Comparison of ENCODE assay signal across 8 cellular contexts in genomic region chr6:8131265-8131897, GRCh38. TPM values are rescaled to one million over a fixed set of nuclear protein-coding genes. Genes with fewer than 3 reads are reported as not detected.
DNase-seq lines count a peak whose midpoint lies in the region; ATAC-seq and TF ChIP-seq lines count a peak whose summit lies in the region.

No MANE protein-coding gene starts in this region.

- TF ChIP-seq CTCF in prostate gland (IDR thresholded peaks at IDR 0.05) = peak in 3 of 4 experiments; percentile 38 to 51 (median 46)

- TF ChIP-seq POLR2A in prostate gland (IDR thresholded peaks at IDR 0.05) = no peak

- intact Hi-C loops in prostate gland (cut with DNase I) = no loop called here

- H3K4me1 Mint-ChIP-seq in CD4-positive, CD25-positive, alpha-beta regulatory T cell = peaks cover 0 to 2% (median 0%) of the 10 kb centered on the region in 4 donors
- peaks cover 2% of the 10 kb centered on the region for H3K4me1 Mint-ChIP-seq in activated T-cell treated with anti-CD3 and anti-CD28 coated beads, Interleukin-2, amount 50 U/mL, for 4 hours (ENCODE audit: low read depth)

- H3K9me3 Mint-ChIP-seq in CD4-positive, CD25-positive, alpha-beta regulatory T cell = peaks cover 0 to 2% (median 0%) of the 10 kb centered on the region in 7 donors
- H3K9me3 Mint-ChIP-seq in activated T-cell treated with anti-CD3 and anti-CD28 coated beads, Interleukin-2, amount 50 U/mL, for 4 hours = no peaks in the 10 kb centered on the region

- H3K27me3 Mint-ChIP-seq in CD4-positive, CD25-positive, alpha-beta regulatory T cell = peaks cover 29% of the 10 kb centered on the region
- peaks cover 34% of the 10 kb centered on the region for H3K27me3 Mint-ChIP-seq in activated T-cell treated with anti-CD3 and anti-CD28 coated beads, Interleukin-2, amount 50 U/mL, for 4 hours (ENCODE audit: low read depth)

- ATAC-seq in CD4-positive, CD25-positive, alpha-beta regulatory T cell (ENCODE audit: low read depth in 2 of 2) = no peak
- peak; percentile 72 for ATAC-seq in GM19043 (IDR thresholded peaks at IDR 0.05; ENCODE audit: low read depth, unreplicated experiment)
- peak; percentile 59 for ATAC-seq in HG03575 (IDR thresholded peaks at IDR 0.05; ENCODE audit: extremely low read depth, insufficient number of reproducible peaks, low FRiP score, unreplicated experiment)
- ATAC-seq in activated T-cell treated with anti-CD3 and anti-CD28 coated beads, Interleukin-2, amount 50 U/mL, for 4 hours = peak; percentile 58 to 67
- no peak for ATAC-seq in HG03045 (IDR thresholded peaks at IDR 0.05; ENCODE audit: unreplicated experiment)

- no peaks in the 10 kb centered on the region for H3K4me1 ChIP-seq in CD4-positive, CD25-positive, alpha-beta regulatory T cell (ENCODE audit: control insufficient read depth, insufficient read depth, low read length, poor library complexity, severe bottlenecking)
- H3K4me1 ChIP-seq in prostate gland (replicated peaks) = no peaks in the 10 kb centered on the region

- no peak overlapping the region for H3K4me3 ChIP-seq in CD4-positive, CD25-positive, alpha-beta regulatory T cell (ENCODE audit: low read depth, low read length)
- no peak overlapping the region for H3K4me3 ChIP-seq in prostate gland

- no peaks in the 10 kb centered on the region for H3K36me3 Mint-ChIP-seq in CD4-positive, CD25-positive, alpha-beta regulatory T cell
- no peaks in the 10 kb centered on the region for H3K36me3 Mint-ChIP-seq in activated T-cell treated with anti-CD3 and anti-CD28 coated beads, Interleukin-2, amount 50 U/mL, for 4 hours (ENCODE audit: insufficient read depth)

- H3K27ac ChIP-seq in CD4-positive, CD25-positive, alpha-beta regulatory T cell (ENCODE audit: insufficient read depth, low read length, poor library complexity, severe bottlenecking) = no peak overlapping the region
- H3K27ac ChIP-seq in prostate gland = no peak overlapping the region

- no peaks in the 10 kb centered on the region for H3K36me3 ChIP-seq in CD4-positive, CD25-positive, alpha-beta regulatory T cell (ENCODE audit: control insufficient read depth, insufficient read depth, low read length)
- no peaks in the 10 kb centered on the region for H3K36me3 ChIP-seq in prostate gland

- no peaks in the 10 kb centered on the region for H3K27me3 ChIP-seq in CD4-positive, CD25-positive, alpha-beta regulatory T cell (ENCODE audit: control insufficient read depth, insufficient read depth, low read length)
- H3K27me3 ChIP-seq in prostate gland (replicated peaks; ENCODE audit: insufficient read depth) = no peaks in the 10 kb centered on the region

- H3K9me3 ChIP-seq in CD4-positive, CD25-positive, alpha-beta regulatory T cell (ENCODE audit: control insufficient read depth in 2 of 2, low read length in 2 of 2) = no peaks in the 10 kb centered on the region
- no peaks in the 10 kb centered on the region for H3K9me3 ChIP-seq in prostate gland

- no peak overlapping the region for H3K4me3 Mint-ChIP-seq in CD4-positive, CD25-positive, alpha-beta regulatory T cell
- H3K4me3 Mint-ChIP-seq in activated T-cell treated with anti-CD3 and anti-CD28 coated beads, Interleukin-2, amount 50 U/mL, for 4 hours = no peak overlapping the region

- DNase-seq in CD4-positive, CD25-positive, alpha-beta regulatory T cell = peak; percentile 3 to 39 (median 8)
- DNase-seq in NOMO-1 (lab: John Stamatoyannopoulos, UW; ENCODE audit: unreplicated experiment in 2 of 2) = peak; percentile 19 to 56
- peak; percentile 7 for DNase-seq in activated T-cell treated with anti-CD3 and anti-CD28 coated beads, Interleukin-2, amount 50 U/mL, for 4 hours
- peak; percentile 51 for DNase-seq in globus pallidus (ENCODE audit: low spot score)
- DNase-seq in prostate gland (ENCODE audit: low spot score) = peak; percentile 29

- no peak overlapping the region for H3K27ac Mint-ChIP-seq in CD4-positive, CD25-positive, alpha-beta regulatory T cell

- WGBS in prostate gland = 31% methylated on average over 13 of the region's 13 CpGs

RNA-seq across cellular contexts. Expression of gene EEF1E1, which starts 29.0 kb away (rescaled TPM):
- 13.1 TPM for total RNA-seq in CD4-positive, CD25-positive, alpha-beta regulatory T cell
- polyA plus RNA-seq in CD4-positive, CD25-positive, alpha-beta regulatory T cell = 10 to 100 TPM; 58.2 to 68.9 (median 61.8) TPM
- 100 to 1,000 TPM in 1 of 3 donors, 10 to 100 TPM in 2; 88.6 to 104 (median 96.8) TPM for total RNA-seq in activated T-cell treated with anti-CD3 and anti-CD28 coated beads, Interleukin-2, amount 50 U/mL, for 4 hours
- total RNA-seq in prostate gland = 10 to 100 TPM; 23.1 TPM

Comparison
In these comparisons a context has a peak if more than half of its experiments do, and no peak if none do; other contexts are left out.
1. ATAC-seq: peak in GM19043 (single experiment), HG03575 (single experiment) and activated T-cell treated with anti-CD3 and anti-CD28 coated beads, Interleukin-2, amount 50 U/mL, for 4 hours (2 of 2); none in CD4-positive, CD25-positive, alpha-beta regulatory T cell (0 of 2) and HG03045 (single experiment).
2. Peak in every context shown above with its lines, with median percentiles within 50 percentile points of each other: DNase-seq.